Comparison of ENCODE assay signal across 8 cellular contexts in genomic region chr3:66037330-66037985, GRCh38. TPM values are rescaled to one million over a fixed set of nuclear protein-coding genes. Genes with fewer than 3 reads are reported as not detected.
A peak's percentile ranks its signal among the peaks of the same experiment; 100 is the strongest.
DNase-seq lines count a peak whose midpoint lies in the region; TF ChIP-seq lines count a peak whose summit lies in the region.

No MANE protein-coding gene starts in this region.

- H3K27ac ChIP-seq in angular gyrus (ENCODE audit: low read depth, low read length) = peak overlapping the region; percentile 43

- DNase-seq in C1 segment of cervical spinal cord (lab: John Stamatoyannopoulos, UW) (peak in 9 of 14 donors; percentile 3 to 63 (median 25)), HT-29 (ENCODE audit: low spot score) (peak; percentile 60), hippocampal formation (lab: John Stamatoyannopoulos, UW) (peak; percentile 20 to 26), retinal pigment epithelial cell (ENCODE audit: low read depth) (no peak), OCI-M1 (lab: John Stamatoyannopoulos, UW) (no peak)
- no peak for DNase-seq in stimulated activated CD4-positive, alpha-beta T cell treated with anti-CD3 and anti-CD28 coated beads, Interleukin-2, amount 100 ng/mL, for 48 hours
- no peak for DNase-seq in activated CD4-positive, alpha-beta T cell treated with anti-CD3 and anti-CD28 coated beads for 48 hours

- TF ChIP-seq CTCF in retinal pigment epithelial cell (conservative IDR thresholded peaks at IDR 0.05; ENCODE audit: low read depth, low read length) = peak; percentile 42

- peak overlapping the region; percentile 73 for H3K4me3 ChIP-seq in retinal pigment epithelial cell (ENCODE audit: low read length)

RNA-seq across cellular contexts. Expression of gene MAGI1, which starts 1.3 kb away (rescaled TPM):
- 15.6 and 26.2 TPM in 2 replicates for total RNA-seq in HT-29 (2014; rRNA removed; shearing (Covaris generic))

Comparison
In these comparisons a context has a peak if more than half of its experiments do, and no peak if none do; other contexts are left out.
1. DNase-seq: peak in C1 segment of cervical spinal cord (9 of 14), HT-29 (single experiment) and hippocampal formation (2 of 2); none in retinal pigment epithelial cell (single experiment), OCI-M1 (single experiment), stimulated activated CD4-positive, alpha-beta T cell treated with anti-CD3 and anti-CD28 coated beads, Interleukin-2, amount 100 ng/mL, for 48 hours (0 of 2) and activated CD4-positive, alpha-beta T cell treated with anti-CD3 and anti-CD28 coated beads for 48 hours (single experiment).